21 cellular contexts compared by ENCODE assay signal in genomic region chr1:26291939-26292338, GRCh38. TPM values are rescaled to one million over a fixed set of nuclear protein-coding genes. Genes with fewer than 3 reads are reported as not detected.
DNase-seq lines count a peak whose midpoint lies in the region; ATAC-seq and TF ChIP-seq lines count a peak whose summit lies in the region.
"Had no signal": no experiment of that assay in that cellular context is flagged by ENCODE, and none has a peak within 500 bp of the region (broad histone marks: within the 10 kb centered on the region; RNA-seq: fewer than 3 reads in every experiment).

No MANE protein-coding gene starts in this region.

- no peaks in the 10 kb centered on the region for H3K9me3 ChIP-seq in CD4-positive, CD25-positive, alpha-beta regulatory T cell (ENCODE audit: control insufficient read depth in 2 of 2, low read length in 2 of 2)
- H3K9me3 ChIP-seq in H9 (ENCODE audit: control insufficient read depth, low read depth, low read length) (no peaks in the 10 kb centered on the region), uterus (no peaks in the 10 kb centered on the region)
- H3K9me3 ChIP-seq: thyroid gland had no signal

- H3K14ac ChIP-seq in H9 (ENCODE audit: insufficient read depth, low read length): no peak overlapping the region; the same call in 1 of the 2 replicates

- no peak overlapping the region for H3K4me2 ChIP-seq in H9 (ENCODE audit: insufficient read depth, insufficient read length, low read length)
- H3K4me2 ChIP-seq: GM23338 had no signal

- H3K36me3 ChIP-seq in CD4-positive, CD25-positive, alpha-beta regulatory T cell (ENCODE audit: control insufficient read depth, insufficient read depth, low read length): no peaks in the 10 kb centered on the region
- no peaks in the 10 kb centered on the region for H3K36me3 ChIP-seq in uterus
- H3K36me3 ChIP-seq: thyroid gland had no signal

- no peak overlapping the region for H2BK5ac ChIP-seq in H9 (ENCODE audit: insufficient read length, low read length)

- no peak overlapping the region for H2BK20ac ChIP-seq in H9 (ENCODE audit: low read depth, low read length, poor library complexity, severe bottlenecking)

- peak overlapping the region in 3 of 4 donors; percentile 48 to 59 (median 56) for H3K4me3 Mint-ChIP-seq in CD4-positive, CD25-positive, alpha-beta regulatory T cell
- H3K4me3 Mint-ChIP-seq in H9 (no peak overlapping the region), natural killer cell (peak overlapping the region; percentile 13)
- no peak overlapping the region for H3K4me3 Mint-ChIP-seq in activated T-helper 2 cell treated with anti-CD3 and anti-CD28 coated beads, Interferon-gamma antibody, Interleukin-2, Interleukin-4, amounts not matched to agents 10 μg/mL and 5 μg/mL and 100 μg/mL, durations not matched to agents 14 hours and 24 hours and 36 hours (ENCODE audit: low read depth)
- H3K4me3 Mint-ChIP-seq: GM23338 had no signal

- H3K4me1 ChIP-seq in CD4-positive, CD25-positive, alpha-beta regulatory T cell (ENCODE audit: control insufficient read depth, insufficient read depth, low read length, poor library complexity, severe bottlenecking): peaks cover 60% of the 10 kb centered on the region
- H3K4me1 ChIP-seq in H9 (ENCODE audit: insufficient read depth, low read length) (peaks cover 3% of the 10 kb centered on the region; the same call in 1 of the 2 replicates), uterus (no peaks in the 10 kb centered on the region)

- no peak overlapping the region for H3K23ac ChIP-seq in H9 (ENCODE audit: insufficient read length, low read depth, low read length)

- H4K8ac ChIP-seq in H9 (replicated peaks; ENCODE audit: insufficient read length, low read depth, low read length): no peak overlapping the region

- no peak overlapping the region for H4K5ac ChIP-seq in H9 (ENCODE audit: insufficient read length, low read depth, low read length)

- no peak overlapping the region for H2BK120ac ChIP-seq in H9 (ENCODE audit: low read depth, low read length, poor library complexity, severe bottlenecking)

- no peak for DNase-seq in CD4-positive, CD25-positive, alpha-beta regulatory T cell
- DNase-seq in H9 (no peak), natural killer cell (no peak), uterus (no peak), NOMO-1 treated with DMSO at 0.1 percent for 48 hours (lab: John Stamatoyannopoulos, UW; ENCODE audit: unreplicated experiment) (no peak), NCI-H748 treated with DMSO at 0.1 percent for 48 hours (lab: John Stamatoyannopoulos, UW) (no peak)
- DNase-seq in activated T-helper 2 cell treated with anti-CD3 and anti-CD28 coated beads, Interferon-gamma antibody, Interleukin-2, Interleukin-4, amounts not matched to agents 10 μg/mL and 5 μg/mL and 100 μg/mL, durations not matched to agents 14 hours and 24 hours and 36 hours (ENCODE audit: low spot score): no peak
- DNase-seq: activated CD4-positive, CD25-positive, alpha-beta regulatory T cell; activated T-cell treated with anti-CD3 and anti-CD28 coated beads, Interleukin-2, amount 50 U/mL, for 1 hour; DMS79; mammary epithelial cell; NCI-H526 treated with DMSO at 0.1 percent for 48 hours; stimulated activated CD4-positive, alpha-beta T cell treated with anti-CD3 and anti-CD28 coated beads, Interleukin-2, amount 100 ng/mL, for 24 hours; thyroid gland had no signal

- H4K91ac ChIP-seq in H9 (ENCODE audit: insufficient read length, low read depth, low read length): no peak overlapping the region

- no peak overlapping the region for H3K9ac ChIP-seq in H9 (ENCODE audit: extremely low read depth, insufficient read length, low read length)

- TF ChIP-seq POLR2A in uterus (IDR thresholded peaks at IDR 0.05): no peak

- H2AK5ac ChIP-seq in H9 (ENCODE audit: insufficient read length, low read length): no peak overlapping the region

- H3K9me3 Mint-ChIP-seq in CD4-positive, CD25-positive, alpha-beta regulatory T cell: peaks cover 0 to 2% (median 0%) of the 10 kb centered on the region in 7 donors
- no peaks in the 10 kb centered on the region for H3K9me3 Mint-ChIP-seq in H9
- H3K9me3 Mint-ChIP-seq in activated T-helper 2 cell treated with anti-CD3 and anti-CD28 coated beads, Interferon-gamma antibody, Interleukin-2, Interleukin-4, amounts not matched to agents 10 μg/mL and 5 μg/mL and 100 μg/mL, durations not matched to agents 14 hours and 24 hours and 36 hours: no peaks in the 10 kb centered on the region
- H3K9me3 Mint-ChIP-seq in natural killer cell: no peaks in the 10 kb centered on the region
- H3K9me3 Mint-ChIP-seq: GM23338 had no signal

- no peak overlapping the region for H2AFZ ChIP-seq in H9 (ENCODE audit: low read length)

- no peak overlapping the region for H3K56ac ChIP-seq in H9 (ENCODE audit: insufficient read length, low read depth, low read length)

- H3K18ac ChIP-seq in H9 (ENCODE audit: insufficient read length, low read depth, low read length): no peak overlapping the region

- no peaks in the 10 kb centered on the region for H4K20me1 ChIP-seq in H9 (ENCODE audit: control insufficient read depth, insufficient read depth, insufficient read length)

- H3K27ac Mint-ChIP-seq in CD4-positive, CD25-positive, alpha-beta regulatory T cell: peak overlapping the region; percentile 96 to 100 (median 99)
- H3K27ac Mint-ChIP-seq in H9: peak overlapping the region; percentile 1 to 74 (median 70); a peak in 4 of 7 replicates
- peak overlapping the region; percentile 60 for H3K27ac Mint-ChIP-seq in activated T-helper 2 cell treated with anti-CD3 and anti-CD28 coated beads, Interferon-gamma antibody, Interleukin-2, Interleukin-4, amounts not matched to agents 10 μg/mL and 5 μg/mL and 100 μg/mL, durations not matched to agents 14 hours and 24 hours and 36 hours
- H3K27ac Mint-ChIP-seq in natural killer cell: peak overlapping the region in 1 of 2 donors; percentile 57
- H3K27ac Mint-ChIP-seq: GM23338 had no signal

- no peaks in the 10 kb centered on the region for H3K23me2 ChIP-seq in H9 (ENCODE audit: insufficient read length, low read depth, low read length, poor library complexity, severe bottlenecking)

- no peak overlapping the region for H3K4me3 ChIP-seq in CD4-positive, CD25-positive, alpha-beta regulatory T cell (ENCODE audit: low read depth, low read length)
- no peak overlapping the region for H3K4me3 ChIP-seq in uterus
- H3K4me3 ChIP-seq: GM23338, thyroid gland had no signal

- H3K79me2 ChIP-seq in H9 (ENCODE audit: insufficient read depth, low read length): no peaks in the 10 kb centered on the region

- no CpG with 5 or more reads among the region's 4 CpGs for WGBS in H9 (ENCODE audit: extremely low coverage, insufficient read length, low lambda C conversion rate)

- peaks cover 14 to 75% (median 43%) of the 10 kb centered on the region in 4 donors for H3K4me1 Mint-ChIP-seq in CD4-positive, CD25-positive, alpha-beta regulatory T cell
- H3K4me1 Mint-ChIP-seq in H9 (peaks cover 21 to 31% of the 10 kb centered on the region in 2 experiments), natural killer cell (peaks cover 34 to 50% of the 10 kb centered on the region in 2 donors)
- peaks cover 37% of the 10 kb centered on the region for H3K4me1 Mint-ChIP-seq in activated T-helper 2 cell treated with anti-CD3 and anti-CD28 coated beads, Interferon-gamma antibody, Interleukin-2, Interleukin-4, amounts not matched to agents 10 μg/mL and 5 μg/mL and 100 μg/mL, durations not matched to agents 14 hours and 24 hours and 36 hours (ENCODE audit: low read depth)

- ATAC-seq in CD4-positive, CD25-positive, alpha-beta regulatory T cell (ENCODE audit: low read depth in 2 of 2): no peak
- ATAC-seq in natural killer cell (no peak), HG02623 (IDR thresholded peaks at IDR 0.05; ENCODE audit: unreplicated experiment) (no peak)
- ATAC-seq: Panc1, right cardiac atrium had no signal

- no peaks in the 10 kb centered on the region for H3K27me3 Mint-ChIP-seq in CD4-positive, CD25-positive, alpha-beta regulatory T cell
- H3K27me3 Mint-ChIP-seq in H9 (ENCODE audit: low read depth): no peaks in the 10 kb centered on the region
- no peaks in the 10 kb centered on the region for H3K27me3 Mint-ChIP-seq in activated T-helper 2 cell treated with anti-CD3 and anti-CD28 coated beads, Interferon-gamma antibody, Interleukin-2, Interleukin-4, amounts not matched to agents 10 μg/mL and 5 μg/mL and 100 μg/mL, durations not matched to agents 14 hours and 24 hours and 36 hours (ENCODE audit: low read depth)
- no peaks in the 10 kb centered on the region for H3K27me3 Mint-ChIP-seq in natural killer cell (ENCODE audit: low read depth in 2 of 2)

- H3K27me3 ChIP-seq in CD4-positive, CD25-positive, alpha-beta regulatory T cell (ENCODE audit: control insufficient read depth, insufficient read depth, low read length): no peaks in the 10 kb centered on the region
- no peaks in the 10 kb centered on the region for H3K27me3 ChIP-seq in H9 (ENCODE audit: insufficient read depth, low read length)
- H3K27me3 ChIP-seq in uterus: no peaks in the 10 kb centered on the region
- H3K27me3 ChIP-seq: thyroid gland had no signal

- no peak overlapping the region for H2BK12ac ChIP-seq in H9 (ENCODE audit: insufficient read length, low read depth, low read length)

- H3T11ph ChIP-seq in H9 (ENCODE audit: low read length): no peak overlapping the region

- H3K36me3 Mint-ChIP-seq in CD4-positive, CD25-positive, alpha-beta regulatory T cell: peaks cover 15% of the 10 kb centered on the region
- H3K36me3 Mint-ChIP-seq in H9 (ENCODE audit: insufficient read depth in 1 of 3, low read depth in 3 of 3) (peaks cover 0 to 2% (median 0%) of the 10 kb centered on the region in 3 experiments; a peak in 1 of 7 replicates), natural killer cell (no peaks in the 10 kb centered on the region)
- H3K36me3 Mint-ChIP-seq in activated T-helper 2 cell treated with anti-CD3 and anti-CD28 coated beads, Interferon-gamma antibody, Interleukin-2, Interleukin-4, amounts not matched to agents 10 μg/mL and 5 μg/mL and 100 μg/mL, durations not matched to agents 14 hours and 24 hours and 36 hours (ENCODE audit: low read depth): peaks cover 5% of the 10 kb centered on the region

- H3K27ac ChIP-seq in CD4-positive, CD25-positive, alpha-beta regulatory T cell (ENCODE audit: insufficient read depth, low read length, poor library complexity, severe bottlenecking): peak overlapping the region; percentile 93
- H3K27ac ChIP-seq in H9 (ENCODE audit: insufficient read length, low read depth, low read length): no peak overlapping the region
- no peak overlapping the region for H3K27ac ChIP-seq in uterus

- H2BK15ac ChIP-seq in H9 (ENCODE audit: low read depth, low read length): no peak overlapping the region

- intact Hi-C loops in activated T-helper 2 cell treated with anti-CD3 and anti-CD28 coated beads, Interferon-gamma antibody, Interleukin-2, Interleukin-4, amounts not matched to agents 10 μg/mL and 5 μg/mL and 100 μg/mL, durations not matched to agents 14 hours and 24 hours and 36 hours (cut with micrococcal nuclease): no loop called here
- intact Hi-C loops in natural killer cell (cut with micrococcal nuclease) (no loop called here), uterus (cut with DNase I; ENCODE audit: low total_unique reads) (no loop called here)

- TF ChIP-seq CTCF in H9 (conservative IDR thresholded peaks at IDR 0.05): no peak
- no peak for TF ChIP-seq CTCF in natural killer cell (IDR thresholded peaks at IDR 0.05)
- TF ChIP-seq CTCF in uterus (IDR thresholded peaks at IDR 0.05): no peak

- H3K79me1 ChIP-seq in H9 (ENCODE audit: insufficient read depth, low read depth, low read length, poor library complexity, severe bottlenecking): no peaks in the 10 kb centered on the region

- no peak overlapping the region for H3K4ac ChIP-seq in H9 (ENCODE audit: low read depth, low read length)

RNA-seq across cellular contexts. Expression of gene SH3BGRL3, which starts 12.1 kb away (rescaled TPM):
- 404 TPM for total RNA-seq in CD4-positive, CD25-positive, alpha-beta regulatory T cell
- 1,000 to 10,000 TPM; 1,085 to 1,853 (median 1,299) TPM for polyA plus RNA-seq in CD4-positive, CD25-positive, alpha-beta regulatory T cell
- total RNA-seq in H9 (2021): 86.2 and 86.3 TPM in 2 replicates
- 437 TPM in 2 replicates for total RNA-seq in activated T-helper 2 cell treated with anti-CD3 and anti-CD28 coated beads, Interferon-gamma antibody, Interleukin-2, Interleukin-4, amounts not matched to agents 10 μg/mL and 5 μg/mL and 100 μg/mL, durations not matched to agents 14 hours and 24 hours and 36 hours
- 100 to 1,000 TPM; 396 to 488 (median 437) TPM for total RNA-seq in natural killer cell
- 10 to 100 TPM in 3 of 4 donors, 1 to 10 TPM in 1; 5.0 to 86.6 (median 52.3) TPM for total RNA-seq in uterus

RNA-seq across cellular contexts. Expression of gene UBXN11, which starts 14.5 kb away (rescaled TPM):
- 30.8 TPM for total RNA-seq in CD4-positive, CD25-positive, alpha-beta regulatory T cell
- polyA plus RNA-seq in CD4-positive, CD25-positive, alpha-beta regulatory T cell: 10 to 100 TPM in 3 of 4 donors, 1 to 10 TPM in 1; 8.1 to 15.2 (median 11.0) TPM
- 13.1 and 13.7 TPM in 2 replicates for total RNA-seq in H9 (2021)
- total RNA-seq in activated T-helper 2 cell treated with anti-CD3 and anti-CD28 coated beads, Interferon-gamma antibody, Interleukin-2, Interleukin-4, amounts not matched to agents 10 μg/mL and 5 μg/mL and 100 μg/mL, durations not matched to agents 14 hours and 24 hours and 36 hours: 13.1 and 14.2 TPM in 2 replicates
- 10 to 100 TPM; 22.7 to 32.0 (median 31.7) TPM for total RNA-seq in natural killer cell
- total RNA-seq in uterus: 10 to 100 TPM in 3 of 4 donors, 1 to 10 TPM in 1; 7.4 to 36.5 (median 13.4) TPM

RNA-seq across cellular contexts. Expression of gene CD52, which starts 25.8 kb away (rescaled TPM):
- total RNA-seq in CD4-positive, CD25-positive, alpha-beta regulatory T cell: 1,528 TPM
- polyA plus RNA-seq in CD4-positive, CD25-positive, alpha-beta regulatory T cell: over 10,000 TPM in 2 of 4 donors, 1,000 to 10,000 TPM in 2; 9,467 to 12,173 (median 10,919) TPM
- total RNA-seq in H9 (2021) (3.8 and 4.1 TPM in 2 replicates), natural killer cell (100 to 1,000 TPM; 454 to 485 (median 482) TPM), uterus (1 to 10 TPM in 1 of 4 donors, not detected in 3; 7.8 TPM)
- 237 and 243 TPM in 2 replicates for total RNA-seq in activated T-helper 2 cell treated with anti-CD3 and anti-CD28 coated beads, Interferon-gamma antibody, Interleukin-2, Interleukin-4, amounts not matched to agents 10 μg/mL and 5 μg/mL and 100 μg/mL, durations not matched to agents 14 hours and 24 hours and 36 hours
- total RNA-seq: astrocyte, epithelial cell of proximal tubule, GM23338, mammary epithelial cell had no signal
- polyA plus RNA-seq: BJ had no signal

RNA-seq across cellular contexts. Expression of gene CEP85, which starts 57.9 kb away (rescaled TPM):
- 18.0 TPM for total RNA-seq in CD4-positive, CD25-positive, alpha-beta regulatory T cell
- 1 to 10 TPM; 6.5 to 9.8 (median 7.7) TPM for polyA plus RNA-seq in CD4-positive, CD25-positive, alpha-beta regulatory T cell
- total RNA-seq in H9 (2021) (37.9 and 38.6 TPM in 2 replicates), natural killer cell (10 to 100 TPM; 13.0 to 20.4 (median 18.0) TPM), uterus (10 to 100 TPM in 1 of 4 donors, 1 to 10 TPM in 3; 1.8 to 14.0 (median 5.3) TPM)
- 39.6 and 39.8 TPM in 2 replicates for total RNA-seq in activated T-helper 2 cell treated with anti-CD3 and anti-CD28 coated beads, Interferon-gamma antibody, Interleukin-2, Interleukin-4, amounts not matched to agents 10 μg/mL and 5 μg/mL and 100 μg/mL, durations not matched to agents 14 hours and 24 hours and 36 hours

Comparison
In these comparisons a context has a peak if more than half of its experiments do, and no peak if none do; other contexts are left out.
1. H3K4me3 Mint-ChIP-seq: peak in CD4-positive, CD25-positive, alpha-beta regulatory T cell (3 of 4) and natural killer cell (single experiment); none in H9 (0 of 2) and activated T-helper 2 cell treated with anti-CD3 and anti-CD28 coated beads, Interferon-gamma antibody, Interleukin-2, Interleukin-4, amounts not matched to agents 10 μg/mL and 5 μg/mL and 100 μg/mL, durations not matched to agents 14 hours and 24 hours and 36 hours (single experiment).
2. RNA of gene CD52, which starts 25.8 kb away (total RNA-seq): 1,528 TPM in CD4-positive, CD25-positive, alpha-beta regulatory T cell (single experiment), 454 to 485 TPM in natural killer cell and 237 to 243 TPM in activated T-helper 2 cell treated with anti-CD3 and anti-CD28 coated beads, Interferon-gamma antibody, Interleukin-2, Interleukin-4, amounts not matched to agents 10 μg/mL and 5 μg/mL and 100 μg/mL, durations not matched to agents 14 hours and 24 hours and 36 hours; 3.8 to 4.1 TPM in H9 and 7.8 TPM in uterus; every median in the first group is over 10 times any median in the second.